Comparison of ENCODE assay signal across 8 cellular contexts in genomic region chr4:156378053-156378665, GRCh38.
DNase-seq lines count a peak whose midpoint lies in the region; ATAC-seq and TF ChIP-seq lines count a peak whose summit lies in the region.

No MANE protein-coding gene starts in this region.

- H3K9me2 ChIP-seq in MM.1S (replicated peaks; ENCODE audit: insufficient read depth, low read length), result no peaks in the 10 kb centered on the region

- no peak overlapping the region for H3K4me3 Mint-ChIP-seq in effector memory CD8-positive, alpha-beta T cell
- H3K4me3 Mint-ChIP-seq in T-helper 17 cell, result no peak overlapping the region

- no peak overlapping the region for H3K4me3 ChIP-seq in MM.1S (ENCODE audit: low read length)
- no peak overlapping the region for H3K4me3 ChIP-seq in osteoblast (ENCODE audit: insufficient read depth, low read length)

- DNase-seq in CD1c-positive myeloid dendritic cell (ENCODE audit: extremely low spot score), result peak; percentile 45
- DNase-seq in MM.1S, result peak; percentile 41
- DNase-seq in dermis microvascular lymphatic vessel endothelial cell (ENCODE audit: low read depth in 2 of 2), result peak; percentile 0 to 30
- peak; percentile 37 for DNase-seq in osteoblast (ENCODE audit: insufficient read length, low spot score, missing footprints)
- no peak for DNase-seq in effector memory CD8-positive, alpha-beta T cell
- DNase-seq in T-helper 17 cell, result no peak

- H3K27ac Mint-ChIP-seq in effector memory CD8-positive, alpha-beta T cell, result no peak overlapping the region
- no peak overlapping the region for H3K27ac Mint-ChIP-seq in T-helper 17 cell

- H4K20me1 ChIP-seq in MM.1S (ENCODE audit: insufficient read depth, low read length), result no peaks in the 10 kb centered on the region
- no peaks in the 10 kb centered on the region for H4K20me1 ChIP-seq in osteoblast (ENCODE audit: insufficient read depth, low read length)

- H3K4me1 Mint-ChIP-seq in effector memory CD8-positive, alpha-beta T cell (ENCODE audit: low read depth in 2 of 2), result no peaks in the 10 kb centered on the region
- no peaks in the 10 kb centered on the region for H3K4me1 Mint-ChIP-seq in T-helper 17 cell

- H3K9me3 ChIP-seq in MM.1S (replicated peaks; ENCODE audit: insufficient read depth, low read length) (no peaks in the 10 kb centered on the region), osteoblast (ENCODE audit: low read depth, low read length) (no peaks in the 10 kb centered on the region), T-helper 17 cell (ENCODE audit: control insufficient read depth, low read length, poor library complexity, severe bottlenecking) (no peaks in the 10 kb centered on the region)

- peaks cover 0 to 6% of the 10 kb centered on the region in 2 donors for H3K9me3 Mint-ChIP-seq in effector memory CD8-positive, alpha-beta T cell

- H3K4me1 ChIP-seq in MM.1S (ENCODE audit: low read length) (peaks cover 12% of the 10 kb centered on the region), osteoblast (ENCODE audit: insufficient read depth, low read length) (peaks cover 21% of the 10 kb centered on the region)

- peak; percentile 96 for ATAC-seq in GM21360 (IDR thresholded peaks at IDR 0.05; ENCODE audit: unreplicated experiment)
- ATAC-seq in GM21381 (IDR thresholded peaks at IDR 0.05; ENCODE audit: unreplicated experiment), result no peak
- ATAC-seq in effector memory CD8-positive, alpha-beta T cell (replicated peaks), result no peak
- no peak for ATAC-seq in T-helper 17 cell

- TF ChIP-seq CTCF in MM.1S (IDR thresholded peaks at IDR 0.05; ENCODE audit: low read length), result peak; percentile 70
- peak; percentile 71 for TF ChIP-seq CTCF in osteoblast (IDR thresholded peaks at IDR 0.05; ENCODE audit: extremely low read depth, low read depth, low read length)

- H2AFZ ChIP-seq in MM.1S (ENCODE audit: low read length), result no peak overlapping the region
- H2AFZ ChIP-seq in osteoblast (ENCODE audit: low read length), result peak overlapping the region; percentile 40

- H3K79me2 ChIP-seq in MM.1S (ENCODE audit: low read length) (no peaks in the 10 kb centered on the region), osteoblast (ENCODE audit: insufficient read depth, low read length) (no peaks in the 10 kb centered on the region)

- no peaks in the 10 kb centered on the region for H3K36me3 Mint-ChIP-seq in effector memory CD8-positive, alpha-beta T cell (ENCODE audit: insufficient read depth)
- H3K36me3 Mint-ChIP-seq in T-helper 17 cell (ENCODE audit: low read depth), result no peaks in the 10 kb centered on the region

- H3K4me2 ChIP-seq in MM.1S (ENCODE audit: low read depth, low read length), result no peak overlapping the region
- peak overlapping the region; percentile 35 for H3K4me2 ChIP-seq in osteoblast (ENCODE audit: insufficient read depth, low read length)

- no peaks in the 10 kb centered on the region for H3K27me3 Mint-ChIP-seq in effector memory CD8-positive, alpha-beta T cell
- no peaks in the 10 kb centered on the region for H3K27me3 Mint-ChIP-seq in T-helper 17 cell

- H3K27me3 ChIP-seq in MM.1S (replicated peaks; ENCODE audit: insufficient read depth, low read length) (no peaks in the 10 kb centered on the region), osteoblast (ENCODE audit: insufficient read depth, low read length) (no peaks in the 10 kb centered on the region)

- H3K9ac ChIP-seq in MM.1S (ENCODE audit: low read length), result no peak overlapping the region

- H3K27ac ChIP-seq in MM.1S (ENCODE audit: low read length) (no peak overlapping the region), osteoblast (ENCODE audit: low read depth, low read length) (peak overlapping the region; percentile 74)

- no peaks in the 10 kb centered on the region for H3F3A ChIP-seq in MM.1S (ENCODE audit: insufficient read depth, low read length)

- H3K36me3 ChIP-seq in MM.1S (replicated peaks; ENCODE audit: insufficient read depth, low read length), result no peaks in the 10 kb centered on the region
- no peaks in the 10 kb centered on the region for H3K36me3 ChIP-seq in osteoblast (ENCODE audit: insufficient read depth, low read length)

Comparison
In these comparisons a context has a peak if more than half of its experiments do, and no peak if none do; other contexts are left out.
1. DNase-seq: peak in CD1c-positive myeloid dendritic cell (single experiment), MM.1S (single experiment), dermis microvascular lymphatic vessel endothelial cell (2 of 2) and osteoblast (single experiment); none in effector memory CD8-positive, alpha-beta T cell (0 of 3) and T-helper 17 cell (0 of 3).